ENCODE assay signal across 8 cellular contexts in the genomic region with DNA sequence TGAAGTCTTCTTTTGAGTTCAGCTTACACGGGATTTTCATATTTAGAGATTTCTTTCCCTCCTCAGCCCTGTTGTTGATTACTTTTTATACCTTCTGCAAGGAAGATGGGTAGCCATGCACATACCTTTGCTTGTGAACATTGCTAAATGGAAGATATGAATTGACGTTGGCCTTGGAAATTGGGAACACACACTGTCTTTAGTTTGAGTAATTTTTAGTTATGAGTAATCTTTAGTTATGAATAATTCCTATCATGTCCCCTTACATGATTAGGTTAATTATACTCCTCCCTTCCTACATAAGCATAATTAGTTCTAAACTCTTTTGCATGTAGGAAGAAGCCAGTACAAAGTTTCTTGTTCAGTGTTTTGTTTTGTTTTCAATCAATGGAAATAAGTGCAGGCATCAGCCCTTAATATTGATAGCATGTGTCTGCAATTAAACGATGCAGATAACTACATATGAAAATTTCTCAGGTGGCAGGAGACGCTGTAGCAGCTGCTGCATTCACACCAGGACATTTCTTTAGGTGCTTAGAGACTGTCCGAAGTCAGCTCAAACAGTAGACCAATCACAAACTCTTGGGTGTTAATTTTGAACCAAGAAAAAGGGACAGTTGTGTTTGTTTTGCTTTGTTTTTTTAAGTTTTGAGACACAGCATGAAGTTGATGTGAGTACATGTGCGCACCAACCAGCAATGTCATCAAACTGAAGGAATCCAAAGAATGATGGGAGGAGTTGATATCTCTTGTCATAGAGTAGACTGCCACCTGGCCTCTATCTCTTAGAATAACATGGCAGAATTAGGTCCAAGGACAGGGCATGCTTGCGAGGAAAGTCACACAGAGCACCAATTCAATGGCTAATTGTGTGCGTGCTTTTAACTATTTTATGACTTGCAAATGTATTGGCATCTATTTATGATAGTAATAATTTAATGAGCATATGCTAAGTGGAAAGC. TPM values are rescaled to one million over a fixed set of nuclear protein-coding genes. Genes with fewer than 3 reads are reported as not detected.
DNase-seq lines count a peak whose midpoint lies in the region; ATAC-seq and TF ChIP-seq lines count a peak whose summit lies in the region.

No MANE protein-coding gene starts in this region.

- peaks cover 2% of the 10 kb centered on the region for H3K79me1 ChIP-seq in mesenchymal stem cell (replicated peaks; ENCODE audit: low read length, poor library complexity, severe bottlenecking)

- H3K4me2 ChIP-seq in DND-41 (ENCODE audit: insufficient read depth, low read length), result no peak overlapping the region
- H3K4me2 ChIP-seq in mesenchymal stem cell (ENCODE audit: low read length, poor library complexity, severe bottlenecking), result no peak overlapping the region

- H3K27ac ChIP-seq in DND-41 (ENCODE audit: low read length), result no peak overlapping the region
- no peak overlapping the region for H3K27ac ChIP-seq in mesenchymal stem cell (ENCODE audit: low read length, poor library complexity, severe bottlenecking)

- H3K4me1 ChIP-seq in DND-41 (ENCODE audit: insufficient read depth, low read length) (no peaks in the 10 kb centered on the region), mesenchymal stem cell (ENCODE audit: control insufficient read depth, insufficient read depth, low read depth, low read length) (no peaks in the 10 kb centered on the region)

- H4K20me1 ChIP-seq in DND-41 (ENCODE audit: insufficient read depth, low read length), result no peaks in the 10 kb centered on the region

- no peak overlapping the region for H2AK5ac ChIP-seq in mesenchymal stem cell (ENCODE audit: low read length, severe bottlenecking)

- WGBS in mesenchymal stem cell, result 90% methylated on average over 6 of the region's 8 CpGs

- no peak overlapping the region for H2BK5ac ChIP-seq in mesenchymal stem cell (ENCODE audit: low read depth, low read length, poor library complexity, severe bottlenecking)

- H3K18ac ChIP-seq in mesenchymal stem cell (ENCODE audit: low read depth in 1 of 2, low read length in 2 of 2), result no peak overlapping the region

- no peak overlapping the region for H2BK120ac ChIP-seq in mesenchymal stem cell (ENCODE audit: low read depth, low read length)

- H3K36me3 ChIP-seq in DND-41 (ENCODE audit: insufficient read depth, low read length) (peaks cover 38% of the 10 kb centered on the region), mesenchymal stem cell (ENCODE audit: control insufficient read depth in 1 of 2, insufficient read depth in 2 of 2, low read depth in 1 of 2, low read length in 2 of 2) (peaks cover 2 to 89% of the 10 kb centered on the region in 2 experiments)

- H3K14ac ChIP-seq in mesenchymal stem cell (ENCODE audit: low read length in 2 of 2), result no peak overlapping the region

- H3K4me3 ChIP-seq in DND-41 (ENCODE audit: low read depth in 1 of 2, low read length in 2 of 2), result no peak overlapping the region
- no peak overlapping the region for H3K4me3 ChIP-seq in choroid plexus epithelial cell (ENCODE audit: low read depth, low read length)
- no peak overlapping the region for H3K4me3 ChIP-seq in mesenchymal stem cell (ENCODE audit: insufficient read depth in 1 of 2, low read depth in 1 of 2, low read length in 2 of 2)

- no peaks in the 10 kb centered on the region for H3K27me3 ChIP-seq in DND-41 (ENCODE audit: insufficient read depth, low read length, poor library complexity)
- H3K27me3 ChIP-seq in mesenchymal stem cell (ENCODE audit: control insufficient read depth in 1 of 2, insufficient read depth in 1 of 2, low read length in 2 of 2), result no peaks in the 10 kb centered on the region

- no peak for DNase-seq in DND-41
- peak; percentile 79 for DNase-seq in choroid plexus epithelial cell (ENCODE audit: low read depth)
- DNase-seq in mesenchymal stem cell, result peak; percentile 11
- no peak for DNase-seq in anterior cingulate cortex (lab: John Stamatoyannopoulos, UW)
- DNase-seq in hypothalamus (lab: John Stamatoyannopoulos, UW), result no peak
- no peak for DNase-seq in SW 1271 (lab: John Stamatoyannopoulos, UW)

- peak; percentile 19 for TF ChIP-seq CTCF in DND-41 (IDR thresholded peaks at IDR 0.05; ENCODE audit: borderline replicate concordance, extremely low read depth, low read length, poor library complexity, severe bottlenecking)
- TF ChIP-seq CTCF in choroid plexus epithelial cell (conservative IDR thresholded peaks at IDR 0.05; ENCODE audit: low read depth, low read length), result peak; percentile 39

- no peak overlapping the region for H4K8ac ChIP-seq in mesenchymal stem cell (ENCODE audit: low read length)

- H3K9me3 ChIP-seq in DND-41 (ENCODE audit: insufficient read depth, low read length, severe bottlenecking) (no peaks in the 10 kb centered on the region), mesenchymal stem cell (ENCODE audit: control insufficient read depth, low read length) (no peaks in the 10 kb centered on the region)

- H2BK15ac ChIP-seq in mesenchymal stem cell (ENCODE audit: low read depth, poor library complexity, severe bottlenecking), result no peak overlapping the region

- H3K9ac ChIP-seq in DND-41 (ENCODE audit: low read depth, low read length) (no peak overlapping the region), mesenchymal stem cell (ENCODE audit: low read length) (no peak overlapping the region)

- no peaks in the 10 kb centered on the region for H3K79me2 ChIP-seq in DND-41 (ENCODE audit: insufficient read depth, low read length)

- ATAC-seq in DND-41 (ENCODE audit: insufficient read depth, low read depth), result peak; percentile 47; the same call in 1 of the 3 replicates
- ATAC-seq in HG03280 (IDR thresholded peaks at IDR 0.05; ENCODE audit: unreplicated experiment), result peak; percentile 48
- no peak for ATAC-seq in HG02678 (IDR thresholded peaks at IDR 0.05; ENCODE audit: unreplicated experiment)

- H2BK12ac ChIP-seq in mesenchymal stem cell (ENCODE audit: low read length in 2 of 2), result no peak overlapping the region

- H3K23ac ChIP-seq in mesenchymal stem cell (ENCODE audit: low read length in 2 of 2), result no peak overlapping the region

- H4K91ac ChIP-seq in mesenchymal stem cell (ENCODE audit: low read length), result no peak overlapping the region

- no peak overlapping the region for H2AFZ ChIP-seq in DND-41 (ENCODE audit: low read depth, low read length)
- H2AFZ ChIP-seq in mesenchymal stem cell (ENCODE audit: low read depth, low read length), result no peak overlapping the region

- no peak overlapping the region for H3K4ac ChIP-seq in mesenchymal stem cell (ENCODE audit: low read depth in 1 of 2, low read length in 2 of 2)

RNA-seq across cellular contexts. Expression of a gene that starts 51.4 kb away (rescaled TPM):
- polyA plus RNA-seq in mesenchymal stem cell (2013, experiment 1 of 2), result 24.3 TPM
- polyA plus RNA-seq in mesenchymal stem cell (2013, experiment 2 of 2), result 23.4 TPM

Comparison
In these comparisons a context has a peak if more than half of its experiments do, and no peak if none do; other contexts are left out.
1. DNase-seq: peak in choroid plexus epithelial cell (single experiment) and mesenchymal stem cell (single experiment); none in DND-41 (single experiment), anterior cingulate cortex (0 of 58), hypothalamus (0 of 51) and SW 1271 (0 of 2).